Comparison of ENCODE assay signal across 1 cellular context in genomic region chr2:3379647-3380534, GRCh38.
TF ChIP-seq lines count a peak whose summit lies in the region.

Gene TRAPPC12 (plus strand): TSS chr2:3379694. CDS start chr2:3387624, 7,930 bp downstream.

TF ChIP-seq in K562, 482 proteins besides CTCF, POLR2A, EP300 and RAD21 (continued from another document):
- peak; percentile 38 to 73; a peak in 3 of 4 replicates for TF ChIP-seq UBTF (IDR thresholded peaks at IDR 0.05; ENCODE audit: borderline replicate concordance in 1 of 2, low read depth in 2 of 2, low read length in 2 of 2)
- TF ChIP-seq TAL1 (IDR thresholded peaks at IDR 0.05): no peak
- TF ChIP-seq RNF2 (IDR thresholded peaks at IDR 0.05): peak; percentile 68; the same call in 1 of the 2 replicates
- no peak for TF ChIP-seq GTF2F1 (IDR thresholded peaks at IDR 0.05; ENCODE audit: low read depth, low read length)
- TF ChIP-seq ZNF347 (CRISPR knock-in tag; IDR thresholded peaks at IDR 0.05; ENCODE audit: low read depth): no peak
- TF ChIP-seq MTF1 (CRISPR knock-in tag; IDR thresholded peaks at IDR 0.05; ENCODE audit: borderline replicate concordance): no peak
- TF ChIP-seq NFIX (CRISPR knock-in tag; IDR thresholded peaks at IDR 0.05; ENCODE audit: low read depth): no peak
- no peak for TF ChIP-seq KLF1 (tag; IDR thresholded peaks at IDR 0.05)
- no peak for TF ChIP-seq HDAC8 (tag; IDR thresholded peaks at IDR 0.05)
- peak; percentile 70 for TF ChIP-seq FOXK1 (CRISPR knock-in tag; IDR thresholded peaks at IDR 0.05; ENCODE audit: borderline replicate concordance)
- no peak for TF ChIP-seq SMAD4 (CRISPR knock-in tag; conservative IDR thresholded peaks at IDR 0.05)
- peak; percentile 83 for TF ChIP-seq E2F8 (IDR thresholded peaks at IDR 0.05; ENCODE audit: low read depth, partially characterized antibody)
- no peak for TF ChIP-seq TGIF2 (CRISPR knock-in tag; IDR thresholded peaks at IDR 0.05)
- peak; percentile 24; the same call in 1 of the 2 replicates for TF ChIP-seq TEAD4 (IDR thresholded peaks at IDR 0.05; ENCODE audit: low read length)
- no peak for TF ChIP-seq TEAD4 (CRISPR knock-in tag; IDR thresholded peaks at IDR 0.05; ENCODE audit: borderline replicate concordance)
- peak; percentile 79 for TF ChIP-seq SAP30 (IDR thresholded peaks at IDR 0.05; ENCODE audit: borderline replicate concordance, insufficient read depth, low read depth, low read length, poor library complexity, severe bottlenecking)
- no peak for TF ChIP-seq SIX5 (IDR thresholded peaks at IDR 0.05; ENCODE audit: borderline replicate concordance in 1 of 2, insufficient read depth in 1 of 2, low read depth in 1 of 2, low read length in 2 of 2)
- TF ChIP-seq NBN (IDR thresholded peaks at IDR 0.05; ENCODE audit: low read depth): no peak
- no peak for TF ChIP-seq ZBTB34 (CRISPR knock-in tag; IDR thresholded peaks at IDR 0.05)
- no peak for TF ChIP-seq RHOXF2B (CRISPR knock-in tag; conservative IDR thresholded peaks at IDR 0.05)
- TF ChIP-seq ID3 (CRISPR knock-in tag; IDR thresholded peaks at IDR 0.05): no peak
- peak; percentile 69; the same call in 1 of the 2 replicates for TF ChIP-seq ID3 (tag; IDR thresholded peaks at IDR 0.05)
- peak; percentile 83 for TF ChIP-seq MBD2 (IDR thresholded peaks at IDR 0.05; ENCODE audit: borderline replicate concordance, low read depth)
- TF ChIP-seq IFI16 (CRISPR knock-in tag; IDR thresholded peaks at IDR 0.05): no peak
- no peak for TF ChIP-seq PRDM10 (IDR thresholded peaks at IDR 0.05; ENCODE audit: partially characterized antibody)
- no peak for TF ChIP-seq ELK3 (CRISPR knock-in tag; IDR thresholded peaks at IDR 0.05)
- no peak for TF ChIP-seq FOXO4 (CRISPR knock-in tag; IDR thresholded peaks at IDR 0.05)
- TF ChIP-seq TCF3 (CRISPR knock-in tag; IDR thresholded peaks at IDR 0.05): 0 out of 2 replicates have a peak, but pooled peaks have one; percentile 4
- no peak for TF ChIP-seq ZNF274 (IDR thresholded peaks at IDR 0.05; ENCODE audit: borderline replicate concordance, low read depth, low read length)
- TF ChIP-seq ZNF23 (CRISPR knock-in tag; IDR thresholded peaks at IDR 0.05): no peak
- TF ChIP-seq NR2F6 (CRISPR knock-in tag; IDR thresholded peaks at IDR 0.05): no peak
- TF ChIP-seq PYGO2 (tag; IDR thresholded peaks at IDR 0.05): no peak
- TF ChIP-seq KDM2B (CRISPR knock-in tag; IDR thresholded peaks at IDR 0.05): 0 out of 2 replicates have a peak, but pooled peaks have one; percentile 22
- TF ChIP-seq ZNF224 (CRISPR knock-in tag; IDR thresholded peaks at IDR 0.05): no peak
- no peak for TF ChIP-seq JUNB (CRISPR knock-in tag; conservative IDR thresholded peaks at IDR 0.05)
- no peak for TF ChIP-seq HDAC6 (IDR thresholded peaks at IDR 0.05; ENCODE audit: low read depth, low read length)
- TF ChIP-seq CCNT2 (IDR thresholded peaks at IDR 0.05; ENCODE audit: borderline replicate concordance, extremely low read depth, insufficient read length, low read depth, low read length): no peak
TF ChIP-seq in K562: peak in this region for 134.
